4 cellular contexts compared by ENCODE assay signal in genomic region chr2:77588438-77588837, GRCh38.
TF ChIP-seq lines count a peak whose summit lies in the region.

No MANE protein-coding gene starts in this region.

TF ChIP-seq in A549, 52 proteins besides CTCF, POLR2A, EP300 and RAD21:
- TF ChIP-seq MAFK (IDR thresholded peaks at IDR 0.05; ENCODE audit: partially characterized antibody) = peak; percentile 48
- no peak for TF ChIP-seq SREBF2 (IDR thresholded peaks at IDR 0.05)
TF ChIP-seq in A549: peak in this region for 1.

TF ChIP-seq in IMR-90, 13 proteins besides CTCF, POLR2A, EP300 and RAD21:
- TF ChIP-seq MAFK (IDR thresholded peaks at IDR 0.05; ENCODE audit: low read depth, low read length) (peak; percentile 27; the same call in 1 of the 2 replicates), BHLHE40 (IDR thresholded peaks at IDR 0.05; ENCODE audit: low read depth, low read length) (no peak)

TF ChIP-seq in K562, 482 proteins besides CTCF, POLR2A, EP300 and RAD21:
- TF ChIP-seq CC2D1A (IDR thresholded peaks at IDR 0.05) (no peak), ZBTB43 (CRISPR knock-in tag; IDR thresholded peaks at IDR 0.05) (no peak), SUPT5H (IDR thresholded peaks at IDR 0.05) (no peak), ZNF695 (CRISPR knock-in tag; IDR thresholded peaks at IDR 0.05) (no peak), ZFPM2 (CRISPR knock-in tag; IDR thresholded peaks at IDR 0.05) (no peak), ZNF316 (IDR thresholded peaks at IDR 0.05) (0 out of 2 replicates have a peak, but pooled peaks have one; percentile 14), HMG20A (CRISPR knock-in tag; conservative IDR thresholded peaks at IDR 0.05) (no peak), SIRT6 (IDR thresholded peaks at IDR 0.05; ENCODE audit: low read depth, low read length) (no peak)

TF ChIP-seq in HEK293T, 16 proteins besides CTCF, POLR2A, EP300 and RAD21:
- TF ChIP-seq CTBP1 (IDR thresholded peaks at IDR 0.05; ENCODE audit: borderline replicate concordance) (no peak), PKNOX1 (IDR thresholded peaks at IDR 0.05) (no peak)
